In the genomic region with DNA sequence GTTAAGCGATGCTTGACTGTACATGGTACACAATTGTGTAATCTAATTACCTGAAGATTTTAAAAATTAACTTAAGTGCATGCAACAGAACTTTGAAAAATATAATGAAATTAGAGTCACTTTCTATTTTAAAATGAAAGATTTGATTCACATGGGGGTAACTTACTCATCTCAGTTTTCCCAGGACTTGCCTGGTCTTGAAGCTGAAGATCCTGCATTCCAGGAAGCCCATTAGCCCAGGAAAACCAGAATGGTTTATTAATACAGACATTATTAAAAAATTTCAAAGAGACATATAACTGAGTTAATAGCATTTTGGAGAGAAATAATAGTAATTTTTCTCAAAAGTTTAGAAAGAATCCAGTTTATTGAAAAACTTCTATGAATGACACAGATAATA, we compare ENCODE assay signal across 21 cellular contexts.
"Had no signal": no experiment of that assay in that cellular context is flagged by ENCODE, and none has a peak within 500 bp of the region (broad histone marks: within the 10 kb centered on the region; RNA-seq: fewer than 3 reads in every experiment).

No MANE protein-coding gene starts in this region.

- FAIRE-seq: RCC 7860 had no signal

- H3K27me3 ChIP-seq: MG63, SJSA1 had no signal

- DNase-seq: KBM-7, MG63, NCI-H1092, NCI-H1105 treated with DMSO at 0.1 percent for 48 hours, NCI-H1417 treated with DMSO at 0.1 percent for 48 hours, NCI-H146, NCI-H1694 treated with DMSO at 0.1 percent for 48 hours, NCI-H1930, NCI-H2081, NCI-H2107, NCI-H2227 treated with DMSO at 0.1 percent for 48 hours, NCI-H524 treated with DMSO at 0.1 percent for 48 hours, NCI-H69, NCI-H774, RPMI8226, SIG-M5, T-helper 1 cell had no signal

- H3K4me3 ChIP-seq: MG63, SJSA1, SK-N-MC had no signal

- H3K27ac ChIP-seq: SJSA1, SK-N-MC had no signal

- H3K9me3 ChIP-seq: SJSA1 had no signal

- ATAC-seq: Right ventricle myocardium inferior had no signal

- H3K36me3 ChIP-seq: MG63, SJSA1 had no signal
